Comparison of ENCODE assay signal across 19 cellular contexts in the genomic region with DNA sequence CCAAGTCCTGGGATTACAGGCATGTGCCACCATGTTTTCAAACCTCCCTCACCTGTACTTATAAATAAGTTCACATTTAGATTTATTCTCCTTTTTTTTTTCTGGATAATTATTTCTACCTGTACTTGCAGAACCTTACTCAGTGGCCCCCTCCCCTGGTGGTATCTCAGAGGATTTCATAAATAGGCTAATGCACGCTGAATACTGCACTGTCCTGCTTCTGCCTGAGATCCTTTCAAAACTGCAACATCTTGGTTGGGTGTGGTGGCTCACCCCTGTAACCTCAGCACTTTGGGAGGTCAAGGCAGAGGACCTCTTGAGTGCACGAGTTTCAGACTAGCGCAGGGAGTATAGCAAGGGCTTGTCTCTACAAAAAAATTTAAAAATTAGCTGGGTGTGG.
"Had no signal": no experiment of that assay in that cellular context is flagged by ENCODE, and none has a peak within 500 bp of the region (broad histone marks: within the 10 kb centered on the region; RNA-seq: fewer than 3 reads in every experiment).

No MANE protein-coding gene starts in this region.

- H3K9me3 ChIP-seq: adrenal gland, lower lobe of right lung, psoas muscle, stomach, upper lobe of left lung had no signal

- H3K4me3 ChIP-seq: adrenal gland, lower lobe of right lung, psoas muscle, skin epidermis, stomach, upper lobe of left lung had no signal

- H3K27me3 ChIP-seq: adrenal gland, upper lobe of left lung had no signal

- H3K27ac Mint-ChIP-seq: activated CD4-positive, alpha-beta T cell treated with anti-CD3 and anti-CD28 coated beads, Interleukin-2, amount 10 ng/mL, durations not matched to agents 7 days and 5 days; activated naive CD4-positive, alpha-beta T cell treated with anti-CD3 and anti-CD28 coated beads, Interleukin-2, amount 50 U/mL, for 24 hours; activated T-cell treated with anti-CD3 and anti-CD28 coated beads, Interleukin-2, amount 50 U/mL, for 72 hours; naive thymus-derived CD8-positive, alpha-beta T cell had no signal

- H3K27ac ChIP-seq: adrenal gland, lower lobe of right lung, psoas muscle, skin epidermis, stomach, upper lobe of left lung had no signal

- H3K4me1 ChIP-seq: adrenal gland had no signal

- ATAC-seq: activated T-cell treated with anti-CD3 and anti-CD28 coated beads, Interleukin-2, amount 50 U/mL, for 72 hours; lower lobe of right lung; naive thymus-derived CD8-positive, alpha-beta T cell; psoas muscle; right cardiac atrium had no signal

- H3K36me3 Mint-ChIP-seq: activated naive CD4-positive, alpha-beta T cell treated with anti-CD3 and anti-CD28 coated beads, Interleukin-2, amount 50 U/mL, for 24 hours; naive thymus-derived CD8-positive, alpha-beta T cell had no signal

- H3K27me3 Mint-ChIP-seq: activated naive CD4-positive, alpha-beta T cell treated with anti-CD3 and anti-CD28 coated beads, Interleukin-2, amount 50 U/mL, for 24 hours had no signal

- H3K36me3 ChIP-seq: adrenal gland, lower lobe of right lung, stomach, upper lobe of left lung had no signal

- H3K4me3 Mint-ChIP-seq: activated CD4-positive, alpha-beta T cell treated with anti-CD3 and anti-CD28 coated beads, Interleukin-2, amount 10 ng/mL, durations not matched to agents 7 days and 5 days; activated naive CD4-positive, alpha-beta T cell treated with anti-CD3 and anti-CD28 coated beads, Interleukin-2, amount 50 U/mL, for 24 hours; activated T-cell treated with anti-CD3 and anti-CD28 coated beads, Interleukin-2, amount 50 U/mL, for 72 hours had no signal

- DNase-seq: activated CD4-positive, alpha-beta T cell treated with anti-CD3 and anti-CD28 coated beads, Interleukin-2, amount 10 ng/mL, durations not matched to agents 7 days and 5 days; activated CD4-positive, CD25-positive, alpha-beta regulatory T cell; activated effector memory CD4-positive, alpha-beta T cell treated with anti-CD3 and anti-CD28 coated beads, Interleukin-2, amount 50 U/mL, for 16 hours; activated T-cell treated with anti-CD3 and anti-CD28 coated beads, Interleukin-2, amount 50 U/mL, for 72 hours; dermis blood vessel endothelial cell; effector memory CD4-positive, alpha-beta T cell; foreskin melanocyte; glutamatergic neuron; lower lobe of right lung; naive thymus-derived CD8-positive, alpha-beta T cell; psoas muscle; right cardiac atrium; stimulated activated CD4-positive, alpha-beta T cell treated with anti-CD3 and anti-CD28 coated beads, Interleukin-2, amount 100 ng/mL, for 48 hours; stomach; T1000; upper lobe of left lung had no signal

- H3K9me3 Mint-ChIP-seq: activated naive CD4-positive, alpha-beta T cell treated with anti-CD3 and anti-CD28 coated beads, Interleukin-2, amount 50 U/mL, for 24 hours; activated T-cell treated with anti-CD3 and anti-CD28 coated beads, Interleukin-2, amount 50 U/mL, for 72 hours; naive thymus-derived CD8-positive, alpha-beta T cell had no signal
